ENCODE assay signal across 18 cellular contexts in genomic region chr10:106436123-106436740, GRCh38.
DNase-seq lines count a peak whose midpoint lies in the region; ATAC-seq and TF ChIP-seq lines count a peak whose summit lies in the region.
"Had no signal": no experiment of that assay in that cellular context is flagged by ENCODE, and none has a peak within 500 bp of the region (broad histone marks: within the 10 kb centered on the region; RNA-seq: fewer than 3 reads in every experiment).

No MANE protein-coding gene starts in this region.

- 66% methylated on average over 3 of the region's 3 CpGs for WGBS in hepatocyte (ENCODE audit: low lambda C conversion rate, missing lambda C conversion rate)
- 55% methylated on average over 3 of the region's 3 CpGs for WGBS in esophagus muscularis mucosa

- TF ChIP-seq CTCF in RWPE2 (IDR thresholded peaks at IDR 0.05; ENCODE audit: poor library complexity, severe bottlenecking) (no peak), hepatocyte (IDR thresholded peaks at IDR 0.05; ENCODE audit: poor library complexity) (no peak), esophagus muscularis mucosa (IDR thresholded peaks at IDR 0.05) (no peak)

- intact Hi-C loops in sciatic nerve (cut with DNase I) (no loop called here), esophagus muscularis mucosa (cut with DNase I) (no loop called here)

- no peaks in the 10 kb centered on the region for H3K79me2 ChIP-seq in hepatocyte
- H3K79me2 ChIP-seq: parathyroid adenoma had no signal

- H3K9me2 ChIP-seq in hepatocyte (replicated peaks; ENCODE audit: insufficient read depth): no peaks in the 10 kb centered on the region

- H3K4me3 ChIP-seq in RWPE2 (ENCODE audit: severe bottlenecking) (no peak overlapping the region), hepatocyte (no peak overlapping the region), esophagus muscularis mucosa (no peak overlapping the region)
- H3K4me3 ChIP-seq: BLaER1 treated with 17β-estradiol and CSF1 and Interleukin-3, amounts not matched to agents 10 nM and 100 nM had no signal

- peak overlapping the region; percentile 100 for H3K27ac ChIP-seq in RWPE2 (ENCODE audit: poor library complexity, severe bottlenecking)
- H3K27ac ChIP-seq in hepatocyte: no peak overlapping the region
- no peak overlapping the region for H3K27ac ChIP-seq in esophagus muscularis mucosa (replicated peaks in 1 of 4)
- H3K27ac ChIP-seq: BLaER1 treated with 17β-estradiol and CSF1 and Interleukin-3, amounts not matched to agents 10 nM and 100 nM; parathyroid adenoma had no signal

- H3K9me3 ChIP-seq in RWPE2 (ENCODE audit: severe bottlenecking) (peaks cover 2% of the 10 kb centered on the region), hepatocyte (ENCODE audit: low read depth) (no peaks in the 10 kb centered on the region), esophagus muscularis mucosa (peaks cover 0 to 11% (median 0%) of the 10 kb centered on the region in 4 donors)
- H3K9me3 ChIP-seq: BLaER1 treated with 17β-estradiol and CSF1 and Interleukin-3, amounts not matched to agents 10 nM and 100 nM had no signal

- TF ChIP-seq POLR2A in esophagus muscularis mucosa (IDR thresholded peaks at IDR 0.05; ENCODE audit: low read depth): no peak

- no peaks in the 10 kb centered on the region for H4K20me1 ChIP-seq in hepatocyte (ENCODE audit: insufficient read depth, poor library complexity, severe bottlenecking)
- H4K20me1 ChIP-seq: BLaER1 treated with 17β-estradiol and CSF1 and Interleukin-3, amounts not matched to agents 10 nM and 100 nM had no signal

- H2AFZ ChIP-seq in hepatocyte: no peak overlapping the region
- H2AFZ ChIP-seq: parathyroid adenoma had no signal

- no peak overlapping the region for H3K4me2 ChIP-seq in hepatocyte
- H3K4me2 ChIP-seq: BLaER1 treated with 17β-estradiol and CSF1 and Interleukin-3, amounts not matched to agents 10 nM and 100 nM had no signal

- H3K4me1 ChIP-seq in RWPE2 (ENCODE audit: insufficient read depth, poor library complexity, severe bottlenecking) (peaks cover 59% of the 10 kb centered on the region), hepatocyte (ENCODE audit: insufficient read depth) (no peaks in the 10 kb centered on the region), esophagus muscularis mucosa (no peaks in the 10 kb centered on the region)
- H3K4me1 ChIP-seq: BLaER1 treated with 17β-estradiol and CSF1 and Interleukin-3, amounts not matched to agents 10 nM and 100 nM; parathyroid adenoma had no signal

- DNase-seq in ELR (ENCODE audit: low read depth): peak; percentile 80
- peak; percentile 93 for DNase-seq in RWPE2 (ENCODE audit: low spot score)
- peak; percentile 4 for DNase-seq in occipital lobe (lab: John Stamatoyannopoulos, UW)
- DNase-seq in hepatocyte (ENCODE audit: low spot score): no peak
- no peak for DNase-seq in sciatic nerve (ENCODE audit: low spot score)
- no peak for DNase-seq in NCI-H69 (lab: John Stamatoyannopoulos, UW)
- no peak for DNase-seq in esophagus muscularis mucosa (ENCODE audit: extremely low spot score)
- DNase-seq: activated CD4-positive, alpha-beta T cell treated with anti-CD3 and anti-CD28 coated beads for 1 hour; activated naive CD4-positive, alpha-beta T cell treated with anti-CD3 and anti-CD28 coated beads for 36 hours; activated T-cell treated with anti-CD3 and anti-CD28 coated beads, Interleukin-2, amount 50 U/mL, for 48 hours; KG1; NCI-H187; NCI-H82; SHP77 had no signal

- H3K36me3 ChIP-seq in RWPE2 (ENCODE audit: low read depth) (peaks cover 6% of the 10 kb centered on the region), hepatocyte (replicated peaks; ENCODE audit: insufficient read depth, low read depth) (no peaks in the 10 kb centered on the region), esophagus muscularis mucosa (no peaks in the 10 kb centered on the region)
- H3K36me3 ChIP-seq: BLaER1 treated with 17β-estradiol and CSF1 and Interleukin-3, amounts not matched to agents 10 nM and 100 nM had no signal

- no peaks in the 10 kb centered on the region for H3K27me3 ChIP-seq in RWPE2 (ENCODE audit: insufficient read depth, poor library complexity, severe bottlenecking)
- H3K27me3 ChIP-seq in hepatocyte: no peaks in the 10 kb centered on the region
- no peaks in the 10 kb centered on the region for H3K27me3 ChIP-seq in esophagus muscularis mucosa
- H3K27me3 ChIP-seq: BLaER1 treated with 17β-estradiol and CSF1 and Interleukin-3, amounts not matched to agents 10 nM and 100 nM had no signal

- ATAC-seq in RWPE2 (ENCODE audit: low read depth) (peak; percentile 68), esophagus mucosa (peak; percentile 74), sciatic nerve (no peak)
- ATAC-seq: natural killer cell treated with Interleukin-12 subunit alpha and Interleukin-12 subunit beta and Interleukin-15 and Interleukin-18, amount 100 ng/mL, for 72 hours had no signal

- TF ChIP-seq EP300 in esophagus muscularis mucosa (IDR thresholded peaks at IDR 0.05): no peak

Comparison
In these comparisons a context has a peak if more than half of its experiments do, and no peak if none do; other contexts are left out.
1. DNase-seq: peak in ELR (single experiment), RWPE2 (single experiment) and occipital lobe (single experiment); none in hepatocyte (single experiment), sciatic nerve (single experiment), NCI-H69 (single experiment) and esophagus muscularis mucosa (single experiment).